Comparison of ENCODE assay signal across 1 cellular context in genomic region chr5:148873690-148874485, GRCh38.
TF ChIP-seq lines count a peak whose summit lies in the region.

No MANE protein-coding gene starts in this region.

TF ChIP-seq in SK-N-SH treated with all-trans-retinoic acid at 6 μM for 48 hours, 23 proteins besides CTCF, POLR2A, EP300 and RAD21:
- TF ChIP-seq ZFP3 (CRISPR knock-in tag; IDR thresholded peaks at IDR 0.05) (no peak), SNAI2 (CRISPR knock-in tag; IDR thresholded peaks at IDR 0.05) (no peak), CREB5 (CRISPR knock-in tag; IDR thresholded peaks at IDR 0.05; ENCODE audit: low read depth) (no peak), ZNF70 (CRISPR knock-in tag; IDR thresholded peaks at IDR 0.05) (no peak), PATZ1 (CRISPR knock-in tag; IDR thresholded peaks at IDR 0.05; ENCODE audit: borderline replicate concordance) (no peak), ZNF565 (CRISPR knock-in tag; conservative IDR thresholded peaks at IDR 0.05; ENCODE audit: low read depth) (no peak)
